1 cellular context compared by ENCODE assay signal in genomic region chr4:17038510-17039176, GRCh38.
TF ChIP-seq lines count a peak whose summit lies in the region.

No MANE protein-coding gene starts in this region.

TF ChIP-seq in HCT116, 20 proteins besides CTCF, POLR2A, EP300 and RAD21 (continued from another document):
- TF ChIP-seq REST (IDR thresholded peaks at IDR 0.05; ENCODE audit: low read depth) (no peak), SIN3A (IDR thresholded peaks at IDR 0.05; ENCODE audit: low read depth) (no peak), EGR1 (IDR thresholded peaks at IDR 0.05; ENCODE audit: low read depth) (no peak), TCF7L2 (IDR thresholded peaks at IDR 0.05; ENCODE audit: borderline replicate concordance, extremely low read depth, insufficient read depth, insufficient read length) (no peak), MAX (IDR thresholded peaks at IDR 0.05) (0 out of 2 replicates have a peak, but pooled peaks have one; percentile 20), ELF1 (IDR thresholded peaks at IDR 0.05; ENCODE audit: borderline replicate concordance, low read depth) (no peak), SP1 (IDR thresholded peaks at IDR 0.05; ENCODE audit: low read depth) (no peak), FOSL1 (IDR thresholded peaks at IDR 0.05; ENCODE audit: low read depth) (no peak), ZNF274 (IDR thresholded peaks at IDR 0.05; ENCODE audit: low read depth, low read length) (no peak)
